In the genomic region with DNA sequence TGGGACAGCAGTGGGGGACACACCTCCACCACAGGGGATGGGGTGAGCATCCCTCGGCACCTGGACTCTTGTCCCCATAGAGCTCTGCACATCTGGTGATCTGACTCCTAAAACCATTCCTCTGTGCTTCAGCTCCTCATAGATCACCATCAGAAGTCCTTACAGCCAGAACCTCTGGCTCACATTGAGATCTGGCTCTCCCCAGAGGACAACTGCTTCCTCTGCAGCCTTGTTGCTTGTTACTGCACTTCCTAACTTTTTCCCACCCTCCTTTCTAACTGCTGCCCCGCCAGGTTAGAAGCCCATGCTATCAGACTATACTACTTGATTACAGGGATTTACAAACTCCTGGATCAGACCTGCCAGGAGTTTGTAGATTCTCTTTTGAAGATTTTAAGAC, we compare ENCODE assay signal across 8 cellular contexts.
DNase-seq lines count a peak whose midpoint lies in the region; ATAC-seq lines count a peak whose summit lies in the region.

No MANE protein-coding gene starts in this region.

- peak; percentile 9 for DNase-seq in NCI-H345 (lab: John Stamatoyannopoulos, UW)
- DNase-seq in NCI-H345 treated with DMSO at 0.1 percent for 48 hours (lab: John Stamatoyannopoulos, UW; ENCODE audit: unreplicated experiment) = no peak
- peak; percentile 21 for DNase-seq in RKO (ENCODE audit: low spot score)
- DNase-seq in fibroblast of peridontal ligament (ENCODE audit: extremely low read depth) = peak; percentile 79
- peak; percentile 38 for DNase-seq in stromal cell of bone marrow (ENCODE audit: low read depth)
- DNase-seq in activated CD4-positive, CD25-positive, alpha-beta regulatory T cell treated with anti-CD3 and anti-CD28 coated beads, Interleukin-2, amount 50 U/mL, for 72 hours = no peak

- no peak for ATAC-seq in HG03097 (IDR thresholded peaks at IDR 0.05; ENCODE audit: low FRiP score, unreplicated experiment)
- no peak for ATAC-seq in HG02870 (IDR thresholded peaks at IDR 0.05; ENCODE audit: unreplicated experiment)

Comparison
In these comparisons a context has a peak if more than half of its experiments do, and no peak if none do; other contexts are left out.
1. DNase-seq: peak in NCI-H345 (single experiment), RKO (single experiment), fibroblast of peridontal ligament (single experiment) and stromal cell of bone marrow (single experiment); none in NCI-H345 treated with DMSO at 0.1 percent for 48 hours (single experiment) and activated CD4-positive, CD25-positive, alpha-beta regulatory T cell treated with anti-CD3 and anti-CD28 coated beads, Interleukin-2, amount 50 U/mL, for 72 hours (single experiment).